Comparison of ENCODE assay signal across 8 cellular contexts in the genomic region with DNA sequence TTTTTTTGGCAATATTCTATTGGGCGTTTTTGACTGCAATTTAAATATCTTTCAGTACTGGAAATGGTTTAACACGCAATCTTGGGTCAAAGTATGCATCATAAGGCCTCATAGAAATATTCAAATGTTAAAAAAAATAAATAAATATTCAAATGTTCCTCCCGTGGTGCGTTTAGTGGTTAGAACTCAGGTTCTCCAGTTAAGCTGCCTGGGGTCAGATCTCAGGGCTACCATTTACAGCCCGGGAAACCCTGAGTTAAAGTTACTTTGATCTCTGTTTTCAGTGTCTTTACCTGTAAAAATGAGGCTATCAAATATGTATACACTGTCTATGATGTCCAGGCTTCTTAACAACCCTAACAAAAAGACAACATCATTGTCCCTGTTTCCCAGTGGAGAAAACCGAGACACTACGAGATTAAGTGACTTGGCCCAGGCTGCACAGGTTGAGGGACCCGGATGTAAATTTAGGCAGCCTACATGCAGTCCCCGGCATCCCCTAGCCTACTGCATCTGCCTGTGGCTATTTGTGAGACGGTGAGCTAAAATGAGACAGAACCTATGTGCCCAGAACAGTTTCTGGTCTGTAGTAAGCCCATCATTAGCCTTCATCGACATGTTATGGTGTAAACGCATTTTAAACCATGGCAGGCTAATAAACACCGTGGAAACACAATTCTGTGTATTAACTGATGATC. TPM values are rescaled to one million over a fixed set of nuclear protein-coding genes. Genes with fewer than 3 reads are reported as not detected.
DNase-seq lines count a peak whose midpoint lies in the region; ATAC-seq and TF ChIP-seq lines count a peak whose summit lies in the region.

No MANE protein-coding gene starts in this region.

- H3K9me3 ChIP-seq in ES-I3 (ENCODE audit: control insufficient read depth, insufficient read depth, low read length) (no peaks in the 10 kb centered on the region), Peyer's patch (no peaks in the 10 kb centered on the region)

- no peak for TF ChIP-seq CTCF in Peyer's patch (IDR thresholded peaks at IDR 0.05)
- no peak for TF ChIP-seq CTCF in epithelial cell of esophagus (IDR thresholded peaks at IDR 0.05; ENCODE audit: insufficient read depth, low read depth, low read length, missing control alignments)
- TF ChIP-seq CTCF in progenitor cell of endocrine pancreas (IDR thresholded peaks at IDR 0.05; ENCODE audit: unreplicated experiment), result no peak

- H3K4me3 ChIP-seq in Peyer's patch (peak overlapping the region in 2 of 4 donors; percentile 70 to 80), epithelial cell of esophagus (ENCODE audit: low read length) (peak overlapping the region; percentile 95)

- peak in 1 of 2 donors; percentile 0 for TF ChIP-seq POLR2A in Peyer's patch (IDR thresholded peaks at IDR 0.05)

- ATAC-seq in HG03039 (IDR thresholded peaks at IDR 0.05; ENCODE audit: unreplicated experiment), result no peak

- no peaks in the 10 kb centered on the region for H3K27me3 ChIP-seq in Peyer's patch

- H3K4me1 ChIP-seq in ES-I3 (ENCODE audit: insufficient read depth, low read length) (peaks cover 18% of the 10 kb centered on the region; the same call in 1 of the 2 replicates), Peyer's patch (peaks cover 0 to 8% (median 4%) of the 10 kb centered on the region in 4 donors)

- no peak overlapping the region for H3K27ac Mint-ChIP-seq in progenitor cell of endocrine pancreas

- peak overlapping the region in 3 of 4 donors; percentile 37 to 88 (median 86) for H3K27ac ChIP-seq in Peyer's patch

- peaks cover 4% of the 10 kb centered on the region for H3K9me3 Mint-ChIP-seq in progenitor cell of endocrine pancreas (ENCODE audit: low read depth)

- H3K4me1 Mint-ChIP-seq in progenitor cell of endocrine pancreas (ENCODE audit: low read depth), result peaks cover 2% of the 10 kb centered on the region

- peak overlapping the region; percentile 26; the same call in 1 of the 2 replicates for H3K9ac ChIP-seq in ES-I3 (ENCODE audit: low read depth, low read length)

- H3K36me3 Mint-ChIP-seq in progenitor cell of endocrine pancreas (ENCODE audit: insufficient read depth), result no peaks in the 10 kb centered on the region

- H3K4me3 Mint-ChIP-seq in progenitor cell of endocrine pancreas (ENCODE audit: low read depth), result peak overlapping the region; percentile 27

- peaks cover 39% of the 10 kb centered on the region for H3K27me3 Mint-ChIP-seq in progenitor cell of endocrine pancreas

- DNase-seq in Peyer's patch, result no peak
- DNase-seq in epithelial cell of esophagus (ENCODE audit: low read depth), result peak; percentile 49
- no peak for DNase-seq in progenitor cell of endocrine pancreas (ENCODE audit: low spot score, unreplicated experiment)
- DNase-seq in NK-92 (lab: John Stamatoyannopoulos, UW; ENCODE audit: unreplicated experiment), result no peak
- DNase-seq in NCI-H1694 (lab: John Stamatoyannopoulos, UW), result no peak
- no peak for DNase-seq in HuH-7.5 (ENCODE audit: low spot score)

- H3K36me3 ChIP-seq in ES-I3 (ENCODE audit: insufficient read depth, low read length) (no peaks in the 10 kb centered on the region), Peyer's patch (no peaks in the 10 kb centered on the region)

RNA-seq across cellular contexts. Expression of a gene that starts 1.7 kb away (rescaled TPM):
- total RNA-seq in Peyer's patch (10 to 100 TPM; 41.8 to 75.9 (median 65.3) TPM), progenitor cell of endocrine pancreas (2.2 and 3.0 TPM in 2 replicates)

RNA-seq across cellular contexts. Expression of a gene that starts 59.8 kb away (rescaled TPM):
- total RNA-seq in Peyer's patch (10 to 100 TPM in 3 of 4 donors, 1 to 10 TPM in 1; 6.8 to 83.3 (median 18.0) TPM), progenitor cell of endocrine pancreas (24.7 and 27.2 TPM in 2 replicates)

Comparison
In these comparisons a context has a peak if more than half of its experiments do, and no peak if none do; other contexts are left out.
1. RNA of a gene that starts 1.7 kb away (total RNA-seq): 41.8 to 75.9 TPM in Peyer's patch; 2.2 to 3.0 TPM in progenitor cell of endocrine pancreas; every median in the first group is over 10 times any median in the second.